ENCODE assay signal across 29 cellular contexts in genomic region chr3:191912616-191913204, GRCh38.
DNase-seq lines count a peak whose midpoint lies in the region; ATAC-seq, FAIRE-seq and TF ChIP-seq lines count a peak whose summit lies in the region.
"Had no signal": no experiment of that assay in that cellular context is flagged by ENCODE, and none has a peak within 500 bp of the region (broad histone marks: within the 10 kb centered on the region; RNA-seq: fewer than 3 reads in every experiment).

No MANE protein-coding gene starts in this region.

- peak; percentile 13 for FAIRE-seq in GM12891 (lab: Jason Lieb, UNC)
- FAIRE-seq: GM18507 had no signal

- DNase-seq in GM12891 (ENCODE audit: insufficient read length, low spot score), result no peak
- no peak for DNase-seq in HFFc6
- no peak for DNase-seq in endodermal cell
- no peak for DNase-seq in brain microvascular endothelial cell
- DNase-seq in posterior vena cava (ENCODE audit: low spot score), result no peak
- no peak for DNase-seq in T-helper 17 cell
- DNase-seq: Caco-2; CD8-positive, alpha-beta T cell; DMS79 treated with DMSO at 0.1 percent for 48 hours; GF-D8; H7; IMR-90; KG1; NCI-H1048; NCI-H1417 treated with DMSO at 0.1 percent for 48 hours; NCI-H1694 treated with DMSO at 0.1 percent for 48 hours; NCI-H2081; NCI-H2171; NCI-H226; NCI-H510A; NCI-H69; Peyer's patch; SIG-M5; SW 1271 had no signal

- H3K4me3 ChIP-seq in endodermal cell (ENCODE audit: low read length) (peak overlapping the region; percentile 50), brain microvascular endothelial cell (ENCODE audit: low read depth, low read length) (no peak overlapping the region)
- H3K4me3 ChIP-seq: Peyer's patch, SK-N-MC had no signal

- no peaks in the 10 kb centered on the region for H3K27me3 ChIP-seq in endodermal cell (ENCODE audit: control insufficient read depth, insufficient read depth, low read length, poor library complexity, severe bottlenecking)
- H3K27me3 ChIP-seq in brain microvascular endothelial cell (replicated peaks), result no peaks in the 10 kb centered on the region
- H3K27me3 ChIP-seq: Peyer's patch had no signal

- H3K36me3 ChIP-seq in endodermal cell (ENCODE audit: control insufficient read depth, insufficient read depth, low read length) (peaks cover 43% of the 10 kb centered on the region), brain microvascular endothelial cell (replicated peaks) (no peaks in the 10 kb centered on the region)
- H3K36me3 ChIP-seq: Peyer's patch had no signal

- WGBS in endodermal cell (ENCODE audit: insufficient coverage in 1 of 2, insufficient read length in 1 of 2), 2 experiments, result 86 to 92% methylated on average over 9 to 11 of the region's 11 CpGs

- H3K27me3 Mint-ChIP-seq in HFFc6 (ENCODE audit: insufficient read depth) (peaks cover 2% of the 10 kb centered on the region; the same call in 1 of the 2 replicates), endodermal cell (ENCODE audit: insufficient read depth) (no peaks in the 10 kb centered on the region), T-helper 17 cell (no peaks in the 10 kb centered on the region)

- H3K9me3 Mint-ChIP-seq in HFFc6 (peaks cover 20% of the 10 kb centered on the region), endodermal cell (peaks cover 41% of the 10 kb centered on the region)

- intact Hi-C loops in posterior vena cava (cut with DNase I), result no loop called here

- H3K9me3 ChIP-seq in endodermal cell (ENCODE audit: control insufficient read depth, low read length) (peaks cover 40% of the 10 kb centered on the region), T-helper 17 cell (ENCODE audit: control insufficient read depth, low read length, poor library complexity, severe bottlenecking) (no peaks in the 10 kb centered on the region)
- H3K9me3 ChIP-seq: Caco-2, Peyer's patch had no signal

- H3K27ac ChIP-seq in endodermal cell (ENCODE audit: low read depth, low read length) (no peak overlapping the region), brain microvascular endothelial cell (no peak overlapping the region)
- H3K27ac ChIP-seq: C4-2B, Peyer's patch, SK-N-MC had no signal

- no peaks in the 10 kb centered on the region for H3K4me1 ChIP-seq in endodermal cell (ENCODE audit: control insufficient read depth, insufficient read depth, low read length)
- H3K4me1 ChIP-seq: Peyer's patch had no signal

- no peak overlapping the region for H3K9ac ChIP-seq in endodermal cell (ENCODE audit: extremely low read depth, low read length, poor library complexity, severe bottlenecking)

- peaks cover 5% of the 10 kb centered on the region; the same call in 1 of the 2 replicates for H3K36me3 Mint-ChIP-seq in HFFc6 (ENCODE audit: low read depth)
- peaks cover 73% of the 10 kb centered on the region for H3K36me3 Mint-ChIP-seq in endodermal cell (ENCODE audit: low read depth)
- H3K36me3 Mint-ChIP-seq in T-helper 17 cell (ENCODE audit: low read depth), result no peaks in the 10 kb centered on the region
- H3K36me3 Mint-ChIP-seq: CD8-positive, alpha-beta T cell had no signal

- H3K4me1 Mint-ChIP-seq in HFFc6 (ENCODE audit: low read depth) (no peaks in the 10 kb centered on the region), endodermal cell (peaks cover 10% of the 10 kb centered on the region), T-helper 17 cell (no peaks in the 10 kb centered on the region)

- H3K27ac Mint-ChIP-seq in HFFc6 (no peak overlapping the region), endodermal cell (peak overlapping the region; percentile 46), T-helper 17 cell (no peak overlapping the region)
- H3K27ac Mint-ChIP-seq: CD8-positive, alpha-beta T cell; T-helper 1 cell treated with Interleukin-12 subunit alpha and Interleukin-12 subunit beta and Interleukin-4 antibody, amounts not matched to agents 30 μg/mL and 1 μg/mL, for 36 hours had no signal

- no peak for TF ChIP-seq POLR2A in GM12891 (IDR thresholded peaks at IDR 0.05; ENCODE audit: low read depth, low read length)

- ATAC-seq in GM19023 (IDR thresholded peaks at IDR 0.05; ENCODE audit: unreplicated experiment) (no peak), T-helper 17 cell (no peak)
- ATAC-seq: CD8-positive, alpha-beta T cell had no signal

- H3K4me3 Mint-ChIP-seq in HFFc6, result peak overlapping the region; percentile 21
- no peak overlapping the region for H3K4me3 Mint-ChIP-seq in endodermal cell
- no peak overlapping the region for H3K4me3 Mint-ChIP-seq in T-helper 17 cell
- H3K4me3 Mint-ChIP-seq: CD8-positive, alpha-beta T cell; T-helper 1 cell treated with Interleukin-12 subunit alpha and Interleukin-12 subunit beta and Interleukin-4 antibody, amounts not matched to agents 30 μg/mL and 1 μg/mL, for 36 hours had no signal

- TF ChIP-seq CTCF in HFFc6 (IDR thresholded peaks at IDR 0.05), result no peak
- no peak for TF ChIP-seq CTCF in endodermal cell (conservative IDR thresholded peaks at IDR 0.05)
- TF ChIP-seq CTCF in brain microvascular endothelial cell (IDR thresholded peaks at IDR 0.05; ENCODE audit: low read depth, low read length, missing control alignments), result no peak

- in situ Hi-C loops in brain microvascular endothelial cell (cut with HindIII; ENCODE audit: low pct_ligation_motif_present, low sequenced_read_pairs), result no loop called here

TF ChIP-seq in GM12891, 5 proteins besides CTCF, POLR2A, EP300 and RAD21:
- TF ChIP-seq SPI1 (IDR thresholded peaks at IDR 0.05; ENCODE audit: low read depth, low read length) (no peak), POLR2AphosphoS5 (IDR thresholded peaks at IDR 0.05; ENCODE audit: low read depth, low read length) (no peak), PAX5 (IDR thresholded peaks at IDR 0.05; ENCODE audit: insufficient read depth, low read length, severe bottlenecking) (no peak), POU2F2 (IDR thresholded peaks at IDR 0.05; ENCODE audit: low read depth, low read length) (no peak), TAF1 (IDR thresholded peaks at IDR 0.05; ENCODE audit: low read depth, low read length) (no peak)
